In the genomic region with DNA sequence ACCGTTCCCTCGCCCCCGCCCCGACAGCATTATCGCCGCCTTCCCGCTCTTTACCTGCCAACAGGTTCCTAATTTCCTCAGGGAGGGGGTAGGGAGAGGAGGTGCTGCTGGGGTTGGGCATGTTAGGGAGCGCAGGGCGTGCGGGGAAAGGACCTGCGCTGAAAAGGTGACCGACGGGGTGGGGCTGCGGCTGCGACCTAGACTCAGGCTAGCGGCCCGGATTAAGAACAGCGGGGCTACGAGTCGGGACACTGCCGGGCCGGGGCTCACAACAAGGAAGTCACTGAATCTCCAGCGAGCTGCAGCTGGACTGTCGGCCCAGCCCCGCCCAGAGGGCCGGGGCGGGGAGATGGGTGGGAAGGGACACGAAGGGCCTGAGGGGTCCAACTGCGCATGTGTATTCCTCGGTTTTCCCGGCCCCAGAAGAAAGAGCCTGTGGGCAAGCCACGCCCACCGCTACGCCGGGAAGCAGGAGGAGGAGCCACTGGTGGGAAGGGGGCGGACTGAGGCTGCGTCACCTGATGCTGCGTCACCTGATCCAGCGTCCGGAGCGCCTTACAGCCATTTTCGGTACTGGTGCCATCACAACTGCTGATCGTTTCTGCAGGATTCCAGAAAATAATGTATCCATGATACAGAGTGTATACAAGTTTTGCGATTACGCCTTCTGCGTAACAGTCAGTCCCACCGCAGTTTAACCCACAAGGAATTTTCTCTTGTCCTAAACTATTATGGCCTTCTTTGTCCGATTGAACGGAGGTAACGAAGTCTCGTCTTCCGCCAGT, we compare ENCODE assay signal across 1 cellular context.
A peak's percentile ranks its signal among the peaks of the same experiment; 100 is the strongest.
TF ChIP-seq lines count a peak whose summit lies in the region.

Gene SKAP2 (minus strand): TSS at position 282 of the 785 bp plus-strand sequence. CDS start 161 bp downstream, at position 121.

TF ChIP-seq in HepG2, 621 proteins besides CTCF, POLR2A, EP300 and RAD21 (continued from another document and continues in another):
- no peak for TF ChIP-seq ZNF761 (CRISPR knock-in tag; conservative IDR thresholded peaks at IDR 0.05)
- TF ChIP-seq GTF2F1 (IDR thresholded peaks at IDR 0.05; ENCODE audit: low read length) = peak; percentile 13; the same call in 1 of the 2 replicates
- TF ChIP-seq ZNF256 (CRISPR knock-in tag; conservative IDR thresholded peaks at IDR 0.05) = peak; percentile 74; the same call in 1 of the 2 replicates
- TF ChIP-seq ELF3 (CRISPR knock-in tag; IDR thresholded peaks at IDR 0.05) = peak; percentile 93
- peak; percentile 51; the same call in 1 of the 2 replicates for TF ChIP-seq HDAC2 (CRISPR knock-in tag; IDR thresholded peaks at IDR 0.05)
- no peak for TF ChIP-seq ZNF205 (CRISPR knock-in tag; IDR thresholded peaks at IDR 0.05)
- TF ChIP-seq DRAP1 (CRISPR knock-in tag; IDR thresholded peaks at IDR 0.05) = peak; percentile 80
- TF ChIP-seq ZMYM2 (CRISPR knock-in tag; IDR thresholded peaks at IDR 0.05) = 0 out of 2 replicates have a peak, but pooled peaks have one; percentile 40
- TF ChIP-seq LCORL (IDR thresholded peaks at IDR 0.05) = no peak
- peak; percentile 79; the same call in 1 of the 2 replicates for TF ChIP-seq LCORL (CRISPR knock-in tag; IDR thresholded peaks at IDR 0.05)
- TF ChIP-seq NFYC (CRISPR knock-in tag; IDR thresholded peaks at IDR 0.05) = peak; percentile 24; the same call in 1 of the 2 replicates
- TF ChIP-seq ZNF318 (CRISPR knock-in tag; IDR thresholded peaks at IDR 0.05) = no peak
- TF ChIP-seq ARNT2 (CRISPR knock-in tag; IDR thresholded peaks at IDR 0.05; ENCODE audit: low read depth) = 0 out of 2 replicates have a peak, but pooled peaks have one; percentile 18
- peak; percentile 21; the same call in 1 of the 2 replicates for TF ChIP-seq KDM4B (CRISPR knock-in tag; IDR thresholded peaks at IDR 0.05)
- peak; percentile 56; the same call in 1 of the 2 replicates for TF ChIP-seq ZNF556 (CRISPR knock-in tag; IDR thresholded peaks at IDR 0.05; ENCODE audit: borderline replicate concordance)
- TF ChIP-seq, protein P1, sequence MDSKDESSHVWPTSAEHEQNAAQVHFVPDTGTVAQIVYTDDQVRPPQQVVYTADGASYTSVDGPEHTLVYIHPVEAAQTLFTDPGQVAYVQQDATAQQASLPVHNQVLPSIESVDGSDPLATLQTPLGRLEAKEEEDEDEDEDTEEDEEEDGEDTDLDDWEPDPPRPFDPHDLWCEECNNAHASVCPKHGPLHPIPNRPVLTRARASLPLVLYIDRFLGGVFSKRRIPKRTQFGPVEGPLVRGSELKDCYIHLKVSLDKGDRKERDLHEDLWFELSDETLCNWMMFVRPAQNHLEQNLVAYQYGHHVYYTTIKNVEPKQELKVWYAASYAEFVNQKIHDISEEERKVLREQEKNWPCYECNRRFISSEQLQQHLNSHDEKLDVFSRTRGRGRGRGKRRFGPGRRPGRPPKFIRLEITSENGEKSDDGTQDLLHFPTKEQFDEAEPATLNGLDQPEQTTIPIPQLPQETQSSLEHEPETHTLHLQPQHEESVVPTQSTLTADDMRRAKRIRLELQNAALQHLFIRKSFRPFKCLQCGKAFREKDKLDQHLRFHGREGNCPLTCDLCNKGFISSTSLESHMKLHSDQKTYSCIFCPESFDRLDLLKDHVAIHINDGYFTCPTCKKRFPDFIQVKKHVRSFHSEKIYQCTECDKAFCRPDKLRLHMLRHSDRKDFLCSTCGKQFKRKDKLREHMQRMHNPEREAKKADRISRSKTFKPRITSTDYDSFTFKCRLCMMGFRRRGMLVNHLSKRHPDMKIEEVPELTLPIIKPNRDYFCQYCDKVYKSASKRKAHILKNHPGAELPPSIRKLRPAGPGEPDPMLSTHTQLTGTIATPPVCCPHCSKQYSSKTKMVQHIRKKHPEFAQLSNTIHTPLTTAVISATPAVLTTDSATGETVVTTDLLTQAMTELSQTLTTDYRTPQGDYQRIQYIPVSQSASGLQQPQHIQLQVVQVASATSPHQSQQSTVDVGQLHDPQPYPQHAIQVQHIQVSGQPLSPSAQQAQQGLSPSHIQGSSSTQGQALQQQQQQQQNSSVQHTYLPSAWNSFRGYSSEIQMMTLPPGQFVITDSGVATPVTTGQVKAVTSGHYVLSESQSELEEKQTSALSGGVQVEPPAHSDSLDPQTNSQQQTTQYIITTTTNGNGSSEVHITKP (CRISPR knock-in tag; IDR thresholded peaks at IDR 0.05; ENCODE audit: low read depth) = no peak
- peak; percentile 18; the same call in 1 of the 2 replicates for TF ChIP-seq ZNF331 (CRISPR knock-in tag; IDR thresholded peaks at IDR 0.05)
- 0 out of 2 replicates have a peak, but pooled peaks have one; percentile 30 for TF ChIP-seq MAF1 (CRISPR knock-in tag; IDR thresholded peaks at IDR 0.05; ENCODE audit: borderline replicate concordance)
- no peak for TF ChIP-seq ZNF552 (CRISPR knock-in tag; IDR thresholded peaks at IDR 0.05; ENCODE audit: borderline replicate concordance)
- TF ChIP-seq ZNF121 (CRISPR knock-in tag; IDR thresholded peaks at IDR 0.05) = peak; percentile 46; the same call in 1 of the 2 replicates
- peak; percentile 71 for TF ChIP-seq SPEN (CRISPR knock-in tag; IDR thresholded peaks at IDR 0.05; ENCODE audit: low read depth)
- TF ChIP-seq GLI4 (CRISPR knock-in tag; IDR thresholded peaks at IDR 0.05; ENCODE audit: borderline replicate concordance) = no peak
- no peak for TF ChIP-seq KLF11 (CRISPR knock-in tag; IDR thresholded peaks at IDR 0.05)
- no peak for TF ChIP-seq RORA (CRISPR knock-in tag; IDR thresholded peaks at IDR 0.05)
- TF ChIP-seq TCF7 (IDR thresholded peaks at IDR 0.05; ENCODE audit: low read depth) = no peak
- no peak for TF ChIP-seq ZBTB7A (CRISPR knock-in tag; IDR thresholded peaks at IDR 0.05)
- no peak; the same call in 1 of the 2 replicates for TF ChIP-seq ZNF746 (CRISPR knock-in tag; IDR thresholded peaks at IDR 0.05)
- TF ChIP-seq MIER2 (CRISPR knock-in tag; IDR thresholded peaks at IDR 0.05) = no peak
- TF ChIP-seq, protein P2, sequence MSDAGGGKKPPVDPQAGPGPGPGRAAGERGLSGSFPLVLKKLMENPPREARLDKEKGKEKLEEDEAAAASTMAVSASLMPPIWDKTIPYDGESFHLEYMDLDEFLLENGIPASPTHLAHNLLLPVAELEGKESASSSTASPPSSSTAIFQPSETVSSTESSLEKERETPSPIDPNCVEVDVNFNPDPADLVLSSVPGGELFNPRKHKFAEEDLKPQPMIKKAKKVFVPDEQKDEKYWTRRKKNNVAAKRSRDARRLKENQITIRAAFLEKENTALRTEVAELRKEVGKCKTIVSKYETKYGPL (CRISPR knock-in tag; IDR thresholded peaks at IDR 0.05) = no peak
- TF ChIP-seq HNRNPLL (IDR thresholded peaks at IDR 0.05; ENCODE audit: low read depth, low read length, poor library complexity, severe bottlenecking) = peak; percentile 90
- TF ChIP-seq BRF2 (CRISPR knock-in tag; IDR thresholded peaks at IDR 0.05) = 0 out of 2 replicates have a peak, but pooled peaks have one; percentile 24
- TF ChIP-seq ZKSCAN8 (CRISPR knock-in tag; IDR thresholded peaks at IDR 0.05; ENCODE audit: borderline replicate concordance) = peak; percentile 40; the same call in 1 of the 2 replicates
- TF ChIP-seq, protein P3, sequence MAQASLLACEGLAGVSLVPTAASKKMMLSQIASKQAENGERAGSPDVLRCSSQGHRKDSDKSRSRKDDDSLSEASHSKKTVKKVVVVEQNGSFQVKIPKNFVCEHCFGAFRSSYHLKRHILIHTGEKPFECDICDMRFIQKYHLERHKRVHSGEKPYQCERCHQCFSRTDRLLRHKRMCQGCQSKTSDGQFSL (CRISPR knock-in tag; IDR thresholded peaks at IDR 0.05) = no peak
- TF ChIP-seq ATF1 (CRISPR knock-in tag; IDR thresholded peaks at IDR 0.05) = peak; percentile 77
- TF ChIP-seq SMAD1 (CRISPR knock-in tag; IDR thresholded peaks at IDR 0.05; ENCODE audit: borderline replicate concordance, low read depth) = no peak
- no peak for TF ChIP-seq FLYWCH1 (CRISPR knock-in tag; IDR thresholded peaks at IDR 0.05)
- TF ChIP-seq ADNP (CRISPR knock-in tag; IDR thresholded peaks at IDR 0.05) = no peak
- TF ChIP-seq, protein P4, sequence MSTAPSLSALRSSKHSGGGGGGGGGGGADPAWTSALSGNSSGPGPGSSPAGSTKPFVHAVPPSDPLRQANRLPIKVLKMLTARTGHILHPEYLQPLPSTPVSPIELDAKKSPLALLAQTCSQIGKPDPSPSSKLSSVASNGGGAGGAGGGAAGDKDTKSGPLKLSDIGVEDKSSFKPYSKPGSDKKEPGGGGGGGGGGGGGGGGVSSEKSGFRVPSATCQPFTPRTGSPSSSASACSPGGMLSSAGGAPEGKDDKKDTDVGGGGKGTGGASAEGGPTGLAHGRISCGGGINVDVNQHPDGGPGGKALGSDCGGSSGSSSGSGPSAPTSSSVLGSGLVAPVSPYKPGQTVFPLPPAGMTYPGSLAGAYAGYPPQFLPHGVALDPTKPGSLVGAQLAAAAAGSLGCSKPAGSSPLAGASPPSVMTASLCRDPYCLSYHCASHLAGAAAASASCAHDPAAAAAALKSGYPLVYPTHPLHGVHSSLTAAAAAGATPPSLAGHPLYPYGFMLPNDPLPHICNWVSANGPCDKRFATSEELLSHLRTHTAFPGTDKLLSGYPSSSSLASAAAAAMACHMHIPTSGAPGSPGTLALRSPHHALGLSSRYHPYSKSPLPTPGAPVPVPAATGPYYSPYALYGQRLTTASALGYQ (CRISPR knock-in tag; IDR thresholded peaks at IDR 0.05) = no peak
- peak; percentile 55; the same call in 1 of the 2 replicates for TF ChIP-seq ZSCAN9 (CRISPR knock-in tag; IDR thresholded peaks at IDR 0.05; ENCODE audit: borderline replicate concordance)
- TF ChIP-seq NFE2L2 (IDR thresholded peaks at IDR 0.05; ENCODE audit: low read length) = no peak
- peak; percentile 30 for TF ChIP-seq STAG1 (CRISPR knock-in tag; IDR thresholded peaks at IDR 0.05)
- TF ChIP-seq ZNF224 (CRISPR knock-in tag; IDR thresholded peaks at IDR 0.05) = peak; percentile 38; the same call in 1 of the 2 replicates
- 0 out of 2 replicates have a peak, but pooled peaks have one; percentile 33 for TF ChIP-seq ZBTB34 (CRISPR knock-in tag; IDR thresholded peaks at IDR 0.05)
- no peak for TF ChIP-seq RFX3 (CRISPR knock-in tag; IDR thresholded peaks at IDR 0.05)
